In genomic region chr4:176320340-176320975, GRCh38 we compare ENCODE assay signal across 1 cellular context.
A peak's percentile ranks its signal among the peaks of the same experiment; 100 is the strongest.
TF ChIP-seq lines count a peak whose summit lies in the region.

No MANE protein-coding gene starts in this region.

TF ChIP-seq in HepG2, 621 proteins besides CTCF, POLR2A, EP300 and RAD21 (continued from another document and continues in another):
- TF ChIP-seq ZBTB34 (CRISPR knock-in tag; IDR thresholded peaks at IDR 0.05), result no peak
- no peak for TF ChIP-seq ZNF567 (CRISPR knock-in tag; IDR thresholded peaks at IDR 0.05; ENCODE audit: borderline replicate concordance)
- TF ChIP-seq ZNF143 (CRISPR knock-in tag; IDR thresholded peaks at IDR 0.05), result no peak
- no peak for TF ChIP-seq ZNF251 (CRISPR knock-in tag; IDR thresholded peaks at IDR 0.05)
- TF ChIP-seq ZNF333 (CRISPR knock-in tag; IDR thresholded peaks at IDR 0.05; ENCODE audit: borderline replicate concordance), result no peak
- TF ChIP-seq ETV6 (CRISPR knock-in tag; conservative IDR thresholded peaks at IDR 0.05), result peak; percentile 77; the same call in 1 of the 2 replicates
- no peak for TF ChIP-seq SP2 (CRISPR knock-in tag; IDR thresholded peaks at IDR 0.05)
- TF ChIP-seq HMGXB4 (CRISPR knock-in tag; IDR thresholded peaks at IDR 0.05; ENCODE audit: borderline replicate concordance in 1 of 2, low read depth in 1 of 2), result peak in 1 of 2 experiments; percentile 65; a peak in 2 of 4 replicates
- no peak for TF ChIP-seq ZNF34 (CRISPR knock-in tag; IDR thresholded peaks at IDR 0.05; ENCODE audit: borderline replicate concordance)
- no peak for TF ChIP-seq SNRNP70 (IDR thresholded peaks at IDR 0.05; ENCODE audit: low read depth, low read length)
- TF ChIP-seq ZSCAN20 (CRISPR knock-in tag; IDR thresholded peaks at IDR 0.05; ENCODE audit: borderline replicate concordance), result peak; percentile 62; the same call in 1 of the 2 replicates
- peak; percentile 75; the same call in 1 of the 2 replicates for TF ChIP-seq ZNF724P (CRISPR knock-in tag; IDR thresholded peaks at IDR 0.05; ENCODE audit: borderline replicate concordance)
- no peak for TF ChIP-seq RBAK (CRISPR knock-in tag; IDR thresholded peaks at IDR 0.05)
- TF ChIP-seq GABPB1 (CRISPR knock-in tag; IDR thresholded peaks at IDR 0.05), result peak; percentile 66
- TF ChIP-seq KDM4B (CRISPR knock-in tag; IDR thresholded peaks at IDR 0.05), result no peak
- TF ChIP-seq HMG20B (CRISPR knock-in tag; conservative IDR thresholded peaks at IDR 0.05), result no peak
- no peak for TF ChIP-seq PAF1 (CRISPR knock-in tag; IDR thresholded peaks at IDR 0.05)
- no peak for TF ChIP-seq ZHX2 (IDR thresholded peaks at IDR 0.05; ENCODE audit: low read depth)
- no peak for TF ChIP-seq ZHX2 (CRISPR knock-in tag; IDR thresholded peaks at IDR 0.05; ENCODE audit: borderline replicate concordance)
- TF ChIP-seq ZFP62 (CRISPR knock-in tag; IDR thresholded peaks at IDR 0.05), result no peak
- no peak for TF ChIP-seq ZNF766 (CRISPR knock-in tag; IDR thresholded peaks at IDR 0.05; ENCODE audit: borderline replicate concordance)
- no peak for TF ChIP-seq ZBED4 (CRISPR knock-in tag; IDR thresholded peaks at IDR 0.05; ENCODE audit: borderline replicate concordance)
- TF ChIP-seq NONO (IDR thresholded peaks at IDR 0.05), result no peak
- peak; percentile 11; the same call in 1 of the 2 replicates for TF ChIP-seq NONO (CRISPR knock-in tag; conservative IDR thresholded peaks at IDR 0.05)
- no peak for TF ChIP-seq CC2D1A (CRISPR knock-in tag; IDR thresholded peaks at IDR 0.05)
- no peak for TF ChIP-seq ZNF318 (CRISPR knock-in tag; IDR thresholded peaks at IDR 0.05)
- TF ChIP-seq ZFP36L2 (CRISPR knock-in tag; IDR thresholded peaks at IDR 0.05), result no peak
- peak; percentile 31; the same call in 1 of the 2 replicates for TF ChIP-seq ZNF331 (CRISPR knock-in tag; IDR thresholded peaks at IDR 0.05)
- TF ChIP-seq ZSCAN25 (CRISPR knock-in tag; IDR thresholded peaks at IDR 0.05), result peak; percentile 54; the same call in 1 of the 2 replicates
- peak; percentile 20; the same call in 1 of the 2 replicates for TF ChIP-seq TBX2 (CRISPR knock-in tag; IDR thresholded peaks at IDR 0.05; ENCODE audit: borderline replicate concordance)
- no peak for TF ChIP-seq GZF1 (CRISPR knock-in tag; IDR thresholded peaks at IDR 0.05)
- TF ChIP-seq TBX3 (IDR thresholded peaks at IDR 0.05; ENCODE audit: borderline replicate concordance), result no peak
- no peak for TF ChIP-seq RXRB (CRISPR knock-in tag; IDR thresholded peaks at IDR 0.05; ENCODE audit: borderline replicate concordance)
- TF ChIP-seq ZNF629 (CRISPR knock-in tag; conservative IDR thresholded peaks at IDR 0.05), result no peak
- peak; percentile 5; the same call in 1 of the 2 replicates for TF ChIP-seq ZNF558 (CRISPR knock-in tag; IDR thresholded peaks at IDR 0.05; ENCODE audit: borderline replicate concordance)
- TF ChIP-seq SIX1 (CRISPR knock-in tag; IDR thresholded peaks at IDR 0.05; ENCODE audit: borderline replicate concordance), result no peak
- no peak for TF ChIP-seq IKZF4 (CRISPR knock-in tag; IDR thresholded peaks at IDR 0.05; ENCODE audit: borderline replicate concordance, low read depth, not compliant biosample characterization)
- no peak for TF ChIP-seq SRSF9 (IDR thresholded peaks at IDR 0.05; ENCODE audit: borderline replicate concordance, insufficient read depth, low read depth, low read length, poor library complexity, severe bottlenecking)
- TF ChIP-seq SNAPC5 (CRISPR knock-in tag; IDR thresholded peaks at IDR 0.05; ENCODE audit: borderline replicate concordance), result no peak
- TF ChIP-seq ZNF207 (IDR thresholded peaks at IDR 0.05; ENCODE audit: borderline replicate concordance), result no peak
- TF ChIP-seq ZNF383 (CRISPR knock-in tag; IDR thresholded peaks at IDR 0.05; ENCODE audit: borderline replicate concordance), result no peak
- TF ChIP-seq ZNF737 (CRISPR knock-in tag; IDR thresholded peaks at IDR 0.05; ENCODE audit: borderline replicate concordance), result no peak
- no peak for TF ChIP-seq ZSCAN30 (CRISPR knock-in tag; IDR thresholded peaks at IDR 0.05)
- no peak for TF ChIP-seq XRCC5 (optimal IDR thresholded peaks at IDR 0.05; ENCODE audit: low read length)
- no peak for TF ChIP-seq FOXJ3 (CRISPR knock-in tag; IDR thresholded peaks at IDR 0.05; ENCODE audit: borderline replicate concordance)
- TF ChIP-seq MTF1 (CRISPR knock-in tag; IDR thresholded peaks at IDR 0.05), result no peak
